1 cellular context compared by ENCODE assay signal in the genomic region with DNA sequence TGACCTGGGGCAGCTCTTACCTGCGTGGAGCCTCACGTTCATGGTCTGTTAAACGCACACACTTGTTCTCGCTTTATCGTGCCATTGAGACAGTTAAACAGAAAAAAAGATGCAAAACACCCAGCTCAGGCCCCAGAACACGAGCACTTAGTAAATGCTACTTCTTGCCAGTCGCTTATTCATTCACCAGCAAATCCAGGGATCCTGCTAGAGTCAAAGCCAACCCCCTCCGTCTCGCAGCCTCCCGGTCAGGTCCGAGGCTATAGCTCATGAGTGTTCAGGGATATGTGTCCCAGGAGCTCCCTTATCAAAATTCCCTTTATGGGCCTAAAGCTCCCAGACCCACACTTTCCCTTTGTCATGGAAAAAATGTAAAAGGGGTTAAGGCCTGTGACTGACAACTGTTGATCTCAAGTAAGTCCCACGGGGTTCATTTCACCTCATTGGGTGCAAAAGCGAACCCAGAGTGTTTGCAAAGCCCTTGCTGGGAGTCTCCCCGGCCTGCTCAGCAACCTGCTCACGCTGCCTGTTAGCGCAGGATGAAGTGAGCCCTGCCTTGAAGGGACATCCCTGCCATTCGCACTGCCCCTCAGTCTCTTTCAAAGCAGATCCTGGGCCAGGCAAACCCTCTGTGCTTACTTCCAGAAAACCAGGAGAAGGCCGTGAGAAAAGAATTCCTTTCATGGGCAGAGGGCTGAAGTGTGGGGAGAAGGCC.
TF ChIP-seq lines count a peak whose summit lies in the region.

No MANE protein-coding gene starts in this region.

TF ChIP-seq in GM23338, 12 proteins besides CTCF, POLR2A, EP300 and RAD21 (continued from another document):
- TF ChIP-seq, protein P1, sequence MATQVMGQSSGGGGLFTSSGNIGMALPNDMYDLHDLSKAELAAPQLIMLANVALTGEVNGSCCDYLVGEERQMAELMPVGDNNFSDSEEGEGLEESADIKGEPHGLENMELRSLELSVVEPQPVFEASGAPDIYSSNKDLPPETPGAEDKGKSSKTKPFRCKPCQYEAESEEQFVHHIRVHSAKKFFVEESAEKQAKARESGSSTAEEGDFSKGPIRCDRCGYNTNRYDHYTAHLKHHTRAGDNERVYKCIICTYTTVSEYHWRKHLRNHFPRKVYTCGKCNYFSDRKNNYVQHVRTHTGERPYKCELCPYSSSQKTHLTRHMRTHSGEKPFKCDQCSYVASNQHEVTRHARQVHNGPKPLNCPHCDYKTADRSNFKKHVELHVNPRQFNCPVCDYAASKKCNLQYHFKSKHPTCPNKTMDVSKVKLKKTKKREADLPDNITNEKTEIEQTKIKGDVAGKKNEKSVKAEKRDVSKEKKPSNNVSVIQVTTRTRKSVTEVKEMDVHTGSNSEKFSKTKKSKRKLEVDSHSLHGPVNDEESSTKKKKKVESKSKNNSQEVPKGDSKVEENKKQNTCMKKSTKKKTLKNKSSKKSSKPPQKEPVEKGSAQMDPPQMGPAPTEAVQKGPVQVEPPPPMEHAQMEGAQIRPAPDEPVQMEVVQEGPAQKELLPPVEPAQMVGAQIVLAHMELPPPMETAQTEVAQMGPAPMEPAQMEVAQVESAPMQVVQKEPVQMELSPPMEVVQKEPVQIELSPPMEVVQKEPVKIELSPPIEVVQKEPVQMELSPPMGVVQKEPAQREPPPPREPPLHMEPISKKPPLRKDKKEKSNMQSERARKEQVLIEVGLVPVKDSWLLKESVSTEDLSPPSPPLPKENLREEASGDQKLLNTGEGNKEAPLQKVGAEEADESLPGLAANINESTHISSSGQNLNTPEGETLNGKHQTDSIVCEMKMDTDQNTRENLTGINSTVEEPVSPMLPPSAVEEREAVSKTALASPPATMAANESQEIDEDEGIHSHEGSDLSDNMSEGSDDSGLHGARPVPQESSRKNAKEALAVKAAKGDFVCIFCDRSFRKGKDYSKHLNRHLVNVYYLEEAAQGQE (IDR thresholded peaks at IDR 0.05; ENCODE audit: unreplicated experiment): no peak
